ENCODE assay signal across 1 cellular context in genomic region chr15:39145146-39145545, GRCh38.
A peak's percentile ranks its signal among the peaks of the same experiment; 100 is the strongest.
TF ChIP-seq lines count a peak whose summit lies in the region.

No MANE protein-coding gene starts in this region.

TF ChIP-seq in SK-N-SH treated with all-trans-retinoic acid at 6 μM for 48 hours, 23 proteins besides CTCF, POLR2A, EP300 and RAD21 (continued from another document):
- TF ChIP-seq TSHZ2 (CRISPR knock-in tag; IDR thresholded peaks at IDR 0.05): no peak
- no peak for TF ChIP-seq GLIS3 (CRISPR knock-in tag; IDR thresholded peaks at IDR 0.05)
- TF ChIP-seq CSRNP3 (CRISPR knock-in tag; IDR thresholded peaks at IDR 0.05): no peak
- TF ChIP-seq PATZ1 (CRISPR knock-in tag; IDR thresholded peaks at IDR 0.05; ENCODE audit: borderline replicate concordance): peak; percentile 42; the same call in 1 of the 2 replicates
- TF ChIP-seq CSDC2 (CRISPR knock-in tag; IDR thresholded peaks at IDR 0.05): no peak
- no peak for TF ChIP-seq ZNF8 (CRISPR knock-in tag; IDR thresholded peaks at IDR 0.05)
- TF ChIP-seq ZNF565 (CRISPR knock-in tag; conservative IDR thresholded peaks at IDR 0.05; ENCODE audit: low read depth): no peak
- no peak for TF ChIP-seq ZNF70 (CRISPR knock-in tag; IDR thresholded peaks at IDR 0.05)
- no peak for TF ChIP-seq ZFP3 (CRISPR knock-in tag; IDR thresholded peaks at IDR 0.05)
- peak; percentile 71; the same call in 1 of the 2 replicates for TF ChIP-seq TOX (CRISPR knock-in tag; IDR thresholded peaks at IDR 0.05; ENCODE audit: borderline replicate concordance)
